ENCODE assay signal across 13 cellular contexts in the genomic region with DNA sequence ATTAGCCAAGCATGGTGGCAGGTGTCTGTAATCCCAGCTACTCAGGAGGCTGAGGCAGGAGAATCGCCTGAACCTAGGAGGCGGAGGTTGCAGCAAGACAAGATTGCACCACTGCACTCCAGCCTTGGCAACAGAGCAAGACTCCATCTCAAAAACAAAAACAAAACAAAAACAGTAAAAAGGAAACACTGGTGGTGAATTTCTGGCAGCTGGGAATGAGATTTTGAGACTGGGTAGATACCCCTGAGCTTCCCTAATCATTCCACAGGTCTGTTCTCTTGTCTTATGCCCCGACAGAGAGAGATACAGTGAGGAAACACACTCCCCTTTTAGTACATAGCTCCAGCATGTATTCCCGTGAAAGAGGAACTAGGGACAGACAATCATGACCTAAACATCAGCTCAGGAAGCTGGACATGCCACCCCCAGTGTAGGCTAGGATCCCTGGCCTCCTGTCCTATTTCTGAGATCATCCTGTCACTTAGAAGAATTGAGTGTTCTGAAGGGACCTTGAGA. TPM values are rescaled to one million over a fixed set of nuclear protein-coding genes. Genes with fewer than 3 reads are reported as not detected.
DNase-seq lines count a peak whose midpoint lies in the region; ATAC-seq, FAIRE-seq and TF ChIP-seq lines count a peak whose summit lies in the region.
"Had no signal": no experiment of that assay in that cellular context is flagged by ENCODE, and none has a peak within 500 bp of the region (broad histone marks: within the 10 kb centered on the region; RNA-seq: fewer than 3 reads in every experiment).

No MANE protein-coding gene starts in this region.

- H3K4me2 ChIP-seq in GM12878 (ENCODE audit: control insufficient read depth, insufficient read depth): peak overlapping the region; percentile 56

- H3K4me3 ChIP-seq in GM12878 (no peak overlapping the region), lower lobe of right lung (no peak overlapping the region), upper lobe of right lung (no peak overlapping the region), WERI-Rb-1 (ENCODE audit: low read depth, low read length) (no peak overlapping the region)
- H3K4me3 ChIP-seq: tibial nerve had no signal

- no peak overlapping the region for H3K9ac ChIP-seq in GM12878 (ENCODE audit: control insufficient read depth, insufficient read depth, low read length)

- DNase-seq in activated CD4-positive, alpha-beta T cell treated with anti-CD3 and anti-CD28 coated beads, Interleukin-2, amount 10 ng/mL, durations not matched to agents 24 days and 14 days: peak; percentile 53
- no peak for DNase-seq in activated CD4-positive, alpha-beta T cell treated with anti-CD3 and anti-CD28 coated beads, Interleukin-2, amount 50 U/mL, for 1 hour
- DNase-seq in GM12878 (ENCODE audit: low read depth, low spot score): no peak
- peak; percentile 57 for DNase-seq in lower lobe of right lung
- DNase-seq in upper lobe of right lung: no peak
- no peak for DNase-seq in WERI-Rb-1
- no peak for DNase-seq in stimulated activated naive CD8-positive, alpha-beta T cell treated with anti-CD3 and anti-CD28 coated beads, Interleukin-15, Interleukin-2, amounts not matched to agents 100 U/mL and 50 U/mL, for 24 hours
- DNase-seq: activated naive CD8-positive, alpha-beta T cell treated with anti-CD3 and anti-CD28 coated beads, Interleukin-2, amount 10 ng/mL, durations not matched to agents 7 days and 5 days; MM.1S; NCI-H2227 treated with DMSO at 0.1 percent for 48 hours had no signal

- 48% methylated on average over 4 of the region's 4 CpGs for WGBS in GM12878 (ENCODE audit: insufficient coverage, insufficient replicate concordance, low lambda C conversion rate, missing lambda C conversion rate)

- POLR2A ChIA-PET in GM12878 (lab: Charles Lee): interaction anchor here (1.7 to 5.2 kb wide), 2 partner anchors 18 to 25 kb away, joined by 11 to 60 read pairs; no protein-coding TSS in a partner anchor

- H3K36me3 ChIP-seq in GM12878 (ENCODE audit: control insufficient read depth in 2 of 2, insufficient read depth in 2 of 2, low read length in 1 of 2): no peaks in the 10 kb centered on the region; a peak in 1 of 4 replicates
- no peaks in the 10 kb centered on the region for H3K36me3 ChIP-seq in lower lobe of right lung
- no peaks in the 10 kb centered on the region for H3K36me3 ChIP-seq in upper lobe of right lung
- no peaks in the 10 kb centered on the region for H3K36me3 ChIP-seq in WERI-Rb-1
- H3K36me3 ChIP-seq: tibial nerve had no signal

- H3K27me3 Mint-ChIP-seq in activated CD4-positive, alpha-beta T cell treated with anti-CD3 and anti-CD28 coated beads, Interleukin-2, amount 10 ng/mL, durations not matched to agents 24 days and 14 days: no peaks in the 10 kb centered on the region
- H3K27me3 Mint-ChIP-seq: activated naive CD8-positive, alpha-beta T cell treated with anti-CD3 and anti-CD28 coated beads, Interleukin-2, amount 10 ng/mL, durations not matched to agents 7 days and 5 days had no signal

- FAIRE-seq in GM12878 (lab: Jason Lieb, UNC): no peak

- BruUV-seq in GM12878 (replicated peaks; lab: Mats Ljungman, UMichigan): no TSS peak

- H2AFZ ChIP-seq in GM12878 (ENCODE audit: control insufficient read depth, low read depth, low read length): 0 out of 2 replicates have a peak overlapping the region, but pooled peaks have one; percentile 19

- no peak overlapping the region for H3K27ac Mint-ChIP-seq in activated CD4-positive, alpha-beta T cell treated with anti-CD3 and anti-CD28 coated beads, Interleukin-2, amount 10 ng/mL, durations not matched to agents 24 days and 14 days
- H3K27ac Mint-ChIP-seq: activated naive CD8-positive, alpha-beta T cell treated with anti-CD3 and anti-CD28 coated beads, Interleukin-2, amount 10 ng/mL, durations not matched to agents 7 days and 5 days had no signal

- SMC1A ChIA-PET in GM12878 (lab: Charles Lee; ENCODE audit: uncharacterized antibody, unreplicated experiment): interaction anchor here (0.6 to 18.1 kb wide), 11 partner anchors 11 to 193 kb away, joined by 3 to 359 read pairs (median 7); no protein-coding TSS in a partner anchor

- H3K4me3 Mint-ChIP-seq in activated CD4-positive, alpha-beta T cell treated with anti-CD3 and anti-CD28 coated beads, Interleukin-2, amount 10 ng/mL, durations not matched to agents 24 days and 14 days: no peak overlapping the region
- H3K4me3 Mint-ChIP-seq: activated naive CD8-positive, alpha-beta T cell treated with anti-CD3 and anti-CD28 coated beads, Interleukin-2, amount 10 ng/mL, durations not matched to agents 7 days and 5 days had no signal

- peaks cover 8% of the 10 kb centered on the region for H3K79me2 ChIP-seq in GM12878 (ENCODE audit: control insufficient read depth, insufficient read depth, low read length)

- no peaks in the 10 kb centered on the region for H4K20me1 ChIP-seq in GM12878 (ENCODE audit: control insufficient read depth, insufficient read depth)

- intact Hi-C loops in activated CD4-positive, alpha-beta T cell treated with anti-CD3 and anti-CD28 coated beads, Interleukin-2, amount 10 ng/mL, durations not matched to agents 24 days and 14 days (cut with micrococcal nuclease): loop anchor here (10.0 kb wide), 1 partner anchor 625 kb away; no protein-coding TSS in a partner anchor
- intact Hi-C loops in GM12878 (cut with micrococcal nuclease; ENCODE audit: unreplicated experiment): loop anchor here (10.0 kb wide), 1 partner anchor 445 kb away; a partner anchor contains a TSS
- intact Hi-C loops in lower lobe of right lung (cut with DNase I): no loop called here
- intact Hi-C loops in upper lobe of right lung (cut with DNase I): no loop called here

- no peak for TF ChIP-seq RAD21 in GM12878 (IDR thresholded peaks at IDR 0.05; ENCODE audit: insufficient read depth, low read depth, low read length)

- in situ Hi-C loops in GM12878 (cut with MboI): loop anchor here (5.0 to 10.0 kb wide), 2 partner anchors 188 to 635 kb away; no protein-coding TSS in a partner anchor

- RAD21 ChIA-PET in GM12878 (lab: Charles Lee; ENCODE audit: unreplicated experiment): interaction anchor here (1.4 to 18.1 kb wide), 5 partner anchors 11 to 190 kb away, joined by 3 to 414 read pairs (median 48); no protein-coding TSS in a partner anchor

- TF ChIP-seq EP300 in GM12878 (IDR thresholded peaks at IDR 0.05; ENCODE audit: borderline replicate concordance in 1 of 2, control insufficient read depth in 1 of 2, low read depth in 2 of 2, low read length in 2 of 2): no peak

- H3K27me3 ChIP-seq in GM12878 (replicated peaks in 1 of 2; ENCODE audit: control insufficient read depth in 2 of 2, insufficient read depth in 2 of 2, low read length in 1 of 2): no peaks in the 10 kb centered on the region
- no peaks in the 10 kb centered on the region for H3K27me3 ChIP-seq in lower lobe of right lung (ENCODE audit: low read depth)
- no peaks in the 10 kb centered on the region for H3K27me3 ChIP-seq in upper lobe of right lung
- H3K27me3 ChIP-seq in WERI-Rb-1 (ENCODE audit: insufficient read depth, low read depth, severe bottlenecking): peaks cover 50% of the 10 kb centered on the region
- H3K27me3 ChIP-seq: tibial nerve had no signal

- no peaks in the 10 kb centered on the region for H3K9me3 Mint-ChIP-seq in activated CD4-positive, alpha-beta T cell treated with anti-CD3 and anti-CD28 coated beads, Interleukin-2, amount 10 ng/mL, durations not matched to agents 24 days and 14 days
- H3K9me3 Mint-ChIP-seq: activated naive CD8-positive, alpha-beta T cell treated with anti-CD3 and anti-CD28 coated beads, Interleukin-2, amount 10 ng/mL, durations not matched to agents 7 days and 5 days had no signal

- no peaks in the 10 kb centered on the region for H3K9me3 ChIP-seq in GM12878 (replicated peaks; ENCODE audit: control insufficient read depth, insufficient read depth, low read length)
- no peaks in the 10 kb centered on the region for H3K9me3 ChIP-seq in lower lobe of right lung
- no peaks in the 10 kb centered on the region for H3K9me3 ChIP-seq in upper lobe of right lung
- H3K9me3 ChIP-seq in WERI-Rb-1 (ENCODE audit: severe bottlenecking): no peaks in the 10 kb centered on the region
- H3K9me3 ChIP-seq: tibial nerve had no signal

- TF ChIP-seq CTCF in GM12878 (IDR thresholded peaks at IDR 0.05 in 2 of 3, conservative IDR thresholded peaks at IDR 0.05 in 1 of 3; ENCODE audit: control insufficient read depth in 2 of 3, extremely low read depth in 1 of 3, insufficient read depth in 1 of 3, low read depth in 3 of 3, low read length in 3 of 3) (no peak), lower lobe of right lung (IDR thresholded peaks at IDR 0.05) (no peak), upper lobe of right lung (IDR thresholded peaks at IDR 0.05) (no peak), WERI-Rb-1 (IDR thresholded peaks at IDR 0.05; ENCODE audit: low read depth, low read length) (no peak)

- ATAC-seq in GM12878: no peak; the same call in 2 of the 3 replicates
- ATAC-seq in lower lobe of right lung: peak; percentile 80 to 85
- ATAC-seq in upper lobe of right lung: peak; percentile 94
- no peak for ATAC-seq in stimulated activated naive CD8-positive, alpha-beta T cell treated with anti-CD3 and anti-CD28 coated beads, Interleukin-15, Interleukin-2, amounts not matched to agents 100 U/mL and 50 U/mL, for 24 hours
- no peak for ATAC-seq in HG02938 (IDR thresholded peaks at IDR 0.05; ENCODE audit: unreplicated experiment)
- ATAC-seq: Panc1 had no signal

- peaks cover 66% of the 10 kb centered on the region for H3K4me1 Mint-ChIP-seq in activated CD4-positive, alpha-beta T cell treated with anti-CD3 and anti-CD28 coated beads, Interleukin-2, amount 10 ng/mL, durations not matched to agents 24 days and 14 days

- peaks cover 65% of the 10 kb centered on the region for H3K36me3 Mint-ChIP-seq in activated CD4-positive, alpha-beta T cell treated with anti-CD3 and anti-CD28 coated beads, Interleukin-2, amount 10 ng/mL, durations not matched to agents 24 days and 14 days (ENCODE audit: low read depth)

- H3K4me1 ChIP-seq in GM12878 (ENCODE audit: control insufficient read depth, insufficient read depth, low read length) (peaks cover 10% of the 10 kb centered on the region), lower lobe of right lung (peaks cover 81% of the 10 kb centered on the region), upper lobe of right lung (peaks cover 43% of the 10 kb centered on the region)

- CTCF ChIA-PET in GM12878 (lab: Yijun Ruan, JAX): interaction anchor here (1.0 to 6.2 kb wide), 4 partner anchors 11 to 192 kb away, joined by 3 to 58 read pairs (median 8); no protein-coding TSS in a partner anchor

- TF ChIP-seq POLR2A in GM12878 (IDR thresholded peaks at IDR 0.05; ENCODE audit: low read depth, low read length): no peak

- peak overlapping the region; percentile 10; the same call in 1 of the 2 replicates for H3K27ac ChIP-seq in GM12878 (ENCODE audit: control insufficient read depth, insufficient read depth)
- H3K27ac ChIP-seq in lower lobe of right lung: peak overlapping the region; percentile 20
- H3K27ac ChIP-seq in upper lobe of right lung: peak overlapping the region; percentile 60
- H3K27ac ChIP-seq in WERI-Rb-1: no peak overlapping the region

RNA-seq across cellular contexts. Expression of a gene that starts 9.6 kb away (rescaled TPM):
- total RNA-seq in activated CD4-positive, alpha-beta T cell treated with anti-CD3 and anti-CD28 coated beads, Interleukin-2, amount 10 ng/mL, durations not matched to agents 24 days and 14 days: 43.0 and 43.7 TPM in 2 replicates
- total RNA-seq in GM12878 (2013; cell fraction: nucleolus; rRNA removed): 56.7 and 61.9 TPM in 2 replicates
- 27.5 and 30.0 TPM in 2 replicates for total RNA-seq in GM12878 (2014; rRNA removed)
- 19.0 and 19.5 TPM in 2 replicates for total RNA-seq in GM12878 (2014; rRNA removed; fragmentation: Illumina TruSeq; extraction: Trizol)
- total RNA-seq in GM12878 (2021): 25.3 and 26.8 TPM in 2 replicates
- 8.6 TPM for polyA plus RNA-seq in GM12878 (2011; ENCODE audit: low read depth)
- polyA plus RNA-seq in GM12878 (2011; rRNA removed): 28.1 and 36.2 TPM in 2 replicates
- 7.8 and 9.9 TPM in 2 replicates for polyA plus RNA-seq in GM12878 (2011; cell fraction: cytosol; rRNA removed)
- 7.3 and 10.1 TPM in 2 replicates for polyA plus RNA-seq in GM12878 (2011; cell fraction: nucleus; rRNA removed)
- 15.8 and 16.6 TPM in 2 replicates for polyA plus RNA-seq in GM12878 (2012)
- 22.1 and 26.4 TPM in 2 replicates for polyA plus RNA-seq in GM12878 (2014; fragmentation: Illumina TruSeq; extraction: Trizol)
- 1 to 10 TPM; 8.7 TPM for polyA plus RNA-seq in GM12878 (2014; fragmentation: Nextera tagmentation; extraction: Ambion mirVana)
- polyA plus RNA-seq in GM12878 (2014; rRNA removed): 14.2 and 15.2 TPM in 2 replicates
- polyA plus RNA-seq in GM12878 (2016; fragmentation: Nextera tagmentation; extraction: Ambion mirVana): 10 to 100 TPM in 1 of 2 experiments, 1 to 10 TPM in 1; 5.4 to 19.4 TPM
- polyA minus RNA-seq in GM12878 (2011; rRNA and poly(A)+ RNA removed): 10.0 and 13.8 TPM in 2 replicates
- 6.5 and 8.3 TPM in 2 replicates for polyA minus RNA-seq in GM12878 (2011; cell fraction: cytosol; rRNA and poly(A)+ RNA removed)
- polyA minus RNA-seq in GM12878 (2011; cell fraction: nucleus; rRNA and poly(A)+ RNA removed): 9.6 and 18.1 TPM in 2 replicates
- total RNA-seq in lower lobe of right lung: 78.0 TPM
- 74.0 TPM for total RNA-seq in upper lobe of right lung

Comparison
In these comparisons a context has a peak if more than half of its experiments do, and no peak if none do; other contexts are left out.
1. DNase-seq: peak in activated CD4-positive, alpha-beta T cell treated with anti-CD3 and anti-CD28 coated beads, Interleukin-2, amount 10 ng/mL, durations not matched to agents 24 days and 14 days (single experiment) and lower lobe of right lung (single experiment); none in activated CD4-positive, alpha-beta T cell treated with anti-CD3 and anti-CD28 coated beads, Interleukin-2, amount 50 U/mL, for 1 hour (single experiment), GM12878 (single experiment), upper lobe of right lung (single experiment), WERI-Rb-1 (single experiment) and stimulated activated naive CD8-positive, alpha-beta T cell treated with anti-CD3 and anti-CD28 coated beads, Interleukin-15, Interleukin-2, amounts not matched to agents 100 U/mL and 50 U/mL, for 24 hours (single experiment).
2. ATAC-seq: peak in lower lobe of right lung (2 of 2) and upper lobe of right lung (single experiment); none in GM12878 (single experiment), stimulated activated naive CD8-positive, alpha-beta T cell treated with anti-CD3 and anti-CD28 coated beads, Interleukin-15, Interleukin-2, amounts not matched to agents 100 U/mL and 50 U/mL, for 24 hours (single experiment) and HG02938 (single experiment).
3. intact Hi-C loops: an anchor here in activated CD4-positive, alpha-beta T cell treated with anti-CD3 and anti-CD28 coated beads, Interleukin-2, amount 10 ng/mL, durations not matched to agents 24 days and 14 days (10.0 kb wide) and GM12878 (10.0 kb wide); none called in lower lobe of right lung and upper lobe of right lung.